In genomic region chr16:84103678-84104077, GRCh38 we compare ENCODE assay signal across 19 cellular contexts. TPM values are rescaled to one million over a fixed set of nuclear protein-coding genes. Genes with fewer than 3 reads are reported as not detected.
DNase-seq lines count a peak whose midpoint lies in the region; ATAC-seq and TF ChIP-seq lines count a peak whose summit lies in the region.
"Had no signal": no experiment of that assay in that cellular context is flagged by ENCODE, and none has a peak within 500 bp of the region (broad histone marks: within the 10 kb centered on the region; RNA-seq: fewer than 3 reads in every experiment).

No MANE protein-coding gene starts in this region.

- no peak for DNase-seq in activated CD8-positive, alpha-beta T cell treated with anti-CD3 and anti-CD28 coated beads for 36 hours
- DNase-seq in activated CD8-positive, alpha-beta T cell treated with anti-CD3 and anti-CD28 coated beads, Interleukin-2, amount 10 ng/mL, durations not matched to agents 7 days and 5 days, result no peak
- peak; percentile 66 for DNase-seq in mammary epithelial cell
- no peak for DNase-seq in left colon
- DNase-seq in thyroid gland, result peak; percentile 59 to 67
- DNase-seq in activated naive CD4-positive, alpha-beta T cell treated with anti-CD3 and anti-CD28 coated beads, Interleukin-2, amount 50 U/mL, for 72 hours (ENCODE audit: low spot score in 2 of 2), result no peak
- DNase-seq in activated CD4-positive, CD25-positive, alpha-beta regulatory T cell treated with anti-CD3 and anti-CD28 coated beads, Interleukin-2, amount 50 U/mL, for 72 hours, result no peak
- no peak for DNase-seq in NCI-H526 (lab: John Stamatoyannopoulos, UW)
- DNase-seq: 8988T; CD4-positive, alpha-beta T cell; mesendoderm; NCI-H2029; NCI-H524; right cardiac atrium; stimulated activated CD4-positive, alpha-beta T cell treated with anti-CD3 and anti-CD28 coated beads, Interleukin-1b, Interleukin-23, amount 100 ng/mL, for 48 hours had no signal

- H3K4me3 ChIP-seq in mammary epithelial cell (replicated peaks in 1 of 3; ENCODE audit: insufficient read depth in 1 of 3, low read depth in 2 of 3, low read length in 3 of 3), result no peak overlapping the region
- H3K4me3 ChIP-seq in thyroid gland (replicated peaks in 1 of 3), result no peak overlapping the region
- H3K4me3 ChIP-seq: GM23338 had no signal

- peak in 1 of 2 donors; percentile 4 for TF ChIP-seq POLR2A in thyroid gland (IDR thresholded peaks at IDR 0.05)

- ATAC-seq in activated CD8-positive, alpha-beta T cell treated with anti-CD3 and anti-CD28 coated beads for 36 hours, result no peak
- no peak for ATAC-seq in activated CD8-positive, alpha-beta T cell treated with anti-CD3 and anti-CD28 coated beads, Interleukin-2, amount 10 ng/mL, durations not matched to agents 7 days and 5 days
- peak; percentile 79 for ATAC-seq in left colon
- no peak for ATAC-seq in activated naive CD4-positive, alpha-beta T cell treated with anti-CD3 and anti-CD28 coated beads, Interleukin-2, amount 50 U/mL, for 72 hours
- ATAC-seq: GM23338, right cardiac atrium had no signal

- peaks cover 55% of the 10 kb centered on the region for H3K4me1 Mint-ChIP-seq in activated CD8-positive, alpha-beta T cell treated with anti-CD3 and anti-CD28 coated beads for 36 hours (ENCODE audit: low read depth)
- peaks cover 22% of the 10 kb centered on the region for H3K4me1 Mint-ChIP-seq in activated CD8-positive, alpha-beta T cell treated with anti-CD3 and anti-CD28 coated beads, Interleukin-2, amount 10 ng/mL, durations not matched to agents 7 days and 5 days (ENCODE audit: low read depth)

- CTCF ChIA-PET in activated CD8-positive, alpha-beta T cell treated with anti-CD3 and anti-CD28 coated beads for 36 hours (lab: Charles Lee), result interaction anchor here (0.6 to 2.8 kb wide), 4 partner anchors 13 to 71 kb away, joined by 3 to 16 read pairs (median 4); partner anchors contain the start of gene MBTPS1
- CTCF ChIA-PET in activated CD8-positive, alpha-beta T cell treated with anti-CD3 and anti-CD28 coated beads, Interleukin-2, amount 10 ng/mL, durations not matched to agents 7 days and 5 days (lab: Charles Lee), result interaction anchor here (1.2 to 2.1 kb wide), 2 partner anchors 72 to 83 kb away, joined by 5 read pairs; partner anchors contain the start of gene TAF1C
- CTCF ChIA-PET in mammary epithelial cell (lab: Charles Lee; ENCODE audit: low non-redundant PET), result no interaction called here

- peak overlapping the region; percentile 36 for H3K27ac Mint-ChIP-seq in activated CD8-positive, alpha-beta T cell treated with anti-CD3 and anti-CD28 coated beads for 36 hours
- H3K27ac Mint-ChIP-seq in activated CD8-positive, alpha-beta T cell treated with anti-CD3 and anti-CD28 coated beads, Interleukin-2, amount 10 ng/mL, durations not matched to agents 7 days and 5 days, result no peak overlapping the region
- no peak overlapping the region for H3K27ac Mint-ChIP-seq in activated naive CD4-positive, alpha-beta T cell treated with anti-CD3 and anti-CD28 coated beads, Interleukin-2, amount 50 U/mL, for 72 hours
- H3K27ac Mint-ChIP-seq: CD4-positive, alpha-beta T cell; GM23338 had no signal

- peak overlapping the region; percentile 21 for H3K4me2 ChIP-seq in mammary epithelial cell (ENCODE audit: insufficient read depth, low read depth, low read length)
- H3K4me2 ChIP-seq: GM23338 had no signal

- H2AFZ ChIP-seq in mammary epithelial cell (ENCODE audit: low read depth, low read length), result no peak overlapping the region
- H2AFZ ChIP-seq: GM23338 had no signal

- H3K9ac ChIP-seq in mammary epithelial cell (ENCODE audit: insufficient read depth, low read length), result no peak overlapping the region

- H3K27ac ChIP-seq in mammary epithelial cell (ENCODE audit: insufficient read depth, low read depth, low read length) (no peak overlapping the region), thyroid gland (peak overlapping the region; percentile 34 to 67 (median 64))
- H3K27ac ChIP-seq: VCaP had no signal

- no peaks in the 10 kb centered on the region for H3K27me3 ChIP-seq in mammary epithelial cell (ENCODE audit: insufficient read depth, low read length)
- H3K27me3 ChIP-seq in thyroid gland, result no peaks in the 10 kb centered on the region

- BruUV-seq in mammary epithelial cell (replicated peaks; lab: Mats Ljungman, UMichigan), result no TSS peak

- H3K27me3 Mint-ChIP-seq in activated CD8-positive, alpha-beta T cell treated with anti-CD3 and anti-CD28 coated beads for 36 hours, result no peaks in the 10 kb centered on the region
- H3K27me3 Mint-ChIP-seq in activated CD8-positive, alpha-beta T cell treated with anti-CD3 and anti-CD28 coated beads, Interleukin-2, amount 10 ng/mL, durations not matched to agents 7 days and 5 days (ENCODE audit: low read depth), result no peaks in the 10 kb centered on the region
- H3K27me3 Mint-ChIP-seq: CD4-positive, alpha-beta T cell had no signal

- H4K20me1 ChIP-seq in mammary epithelial cell (ENCODE audit: insufficient read depth, low read length), result peaks cover 2% of the 10 kb centered on the region

- peaks cover 12% of the 10 kb centered on the region for H3K36me3 Mint-ChIP-seq in activated CD8-positive, alpha-beta T cell treated with anti-CD3 and anti-CD28 coated beads for 36 hours (ENCODE audit: low read depth)
- peaks cover 13% of the 10 kb centered on the region for H3K36me3 Mint-ChIP-seq in activated CD8-positive, alpha-beta T cell treated with anti-CD3 and anti-CD28 coated beads, Interleukin-2, amount 10 ng/mL, durations not matched to agents 7 days and 5 days (ENCODE audit: low read depth)
- H3K36me3 Mint-ChIP-seq in activated naive CD4-positive, alpha-beta T cell treated with anti-CD3 and anti-CD28 coated beads, Interleukin-2, amount 50 U/mL, for 72 hours, result peaks cover 0 to 6% of the 10 kb centered on the region in 2 donors

- dilution Hi-C loops in mammary epithelial cell (cut with HindIII; ENCODE audit: low sequenced_read_pairs), result no loop called here

- WGBS in mammary epithelial cell (ENCODE audit: low coverage, missing lambda C conversion rate), result 56% methylated on average over 5 of the region's 5 CpGs
- 19 to 36% methylated on average over 5 of the region's 5 CpGs for WGBS in thyroid gland, 2 donors

- peaks cover 4% of the 10 kb centered on the region for H3K36me3 ChIP-seq in mammary epithelial cell (ENCODE audit: insufficient read depth, low read length)
- H3K36me3 ChIP-seq in thyroid gland, result no peaks in the 10 kb centered on the region

- peaks cover 14% of the 10 kb centered on the region for H3K4me1 ChIP-seq in mammary epithelial cell (ENCODE audit: insufficient read depth, low read length)
- H3K4me1 ChIP-seq in thyroid gland, result peaks cover 37 to 41% of the 10 kb centered on the region in 2 donors

- no peak for TF ChIP-seq CTCF in activated CD8-positive, alpha-beta T cell treated with anti-CD3 and anti-CD28 coated beads for 36 hours (IDR thresholded peaks at IDR 0.05)
- no peak for TF ChIP-seq CTCF in mammary epithelial cell (conservative IDR thresholded peaks at IDR 0.05 in 1 of 2, IDR thresholded peaks at IDR 0.05 in 1 of 2; ENCODE audit: extremely low read depth in 1 of 2, insufficient read depth in 1 of 2, low read depth in 1 of 2, low read length in 2 of 2)
- no peak for TF ChIP-seq CTCF in thyroid gland (IDR thresholded peaks at IDR 0.05)

- no peaks in the 10 kb centered on the region for H3K9me3 Mint-ChIP-seq in activated CD8-positive, alpha-beta T cell treated with anti-CD3 and anti-CD28 coated beads for 36 hours
- no peaks in the 10 kb centered on the region for H3K9me3 Mint-ChIP-seq in activated CD8-positive, alpha-beta T cell treated with anti-CD3 and anti-CD28 coated beads, Interleukin-2, amount 10 ng/mL, durations not matched to agents 7 days and 5 days (ENCODE audit: insufficient read depth)
- H3K9me3 Mint-ChIP-seq in activated naive CD4-positive, alpha-beta T cell treated with anti-CD3 and anti-CD28 coated beads, Interleukin-2, amount 50 U/mL, for 72 hours, result no peaks in the 10 kb centered on the region
- H3K9me3 Mint-ChIP-seq: brain; CD4-positive, alpha-beta T cell; GM23338; neural crest cell had no signal

- H3K9me3 ChIP-seq in mammary epithelial cell (replicated peaks; ENCODE audit: insufficient read depth, low read length) (no peaks in the 10 kb centered on the region), thyroid gland (no peaks in the 10 kb centered on the region)

- in situ Hi-C loops in mammary epithelial cell (cut with MboI; ENCODE audit: low sequenced_read_pairs in 2 of 2), result no loop called here

- intact Hi-C loops in activated CD8-positive, alpha-beta T cell treated with anti-CD3 and anti-CD28 coated beads for 36 hours (cut with micrococcal nuclease), result no loop called here
- intact Hi-C loops in mammary epithelial cell (cut with micrococcal nuclease), result no loop called here
- intact Hi-C loops in left colon (cut with DNase I, micrococcal nuclease), result no loop called here
- intact Hi-C loops in thyroid gland (cut with DNase I), result no loop called here

- H3K79me2 ChIP-seq in mammary epithelial cell (ENCODE audit: insufficient read depth, low read length), result peaks cover 84% of the 10 kb centered on the region

- H3K4me3 Mint-ChIP-seq in activated CD8-positive, alpha-beta T cell treated with anti-CD3 and anti-CD28 coated beads for 36 hours, result no peak overlapping the region
- H3K4me3 Mint-ChIP-seq in activated CD8-positive, alpha-beta T cell treated with anti-CD3 and anti-CD28 coated beads, Interleukin-2, amount 10 ng/mL, durations not matched to agents 7 days and 5 days, result no peak overlapping the region
- H3K4me3 Mint-ChIP-seq: brain; CD4-positive, alpha-beta T cell; GM23338; neural crest cell had no signal

- POLR2A ChIA-PET in activated CD8-positive, alpha-beta T cell treated with anti-CD3 and anti-CD28 coated beads for 36 hours (lab: Charles Lee), result interaction anchor here (1.6 to 4.0 kb wide), 2 partner anchors 12 to 15 kb away, joined by 3 to 25 read pairs; partner anchors contain the start of gene MBTPS1
- POLR2A ChIA-PET in activated CD8-positive, alpha-beta T cell treated with anti-CD3 and anti-CD28 coated beads, Interleukin-2, amount 10 ng/mL, durations not matched to agents 7 days and 5 days (lab: Charles Lee), result interaction anchor here (0.8 kb wide), 1 partner anchor 74 kb away, joined by 4 read pairs; no protein-coding TSS in a partner anchor

RNA-seq across cellular contexts. Expression of gene MBTPS1, which starts 13.1 kb away (rescaled TPM):
- 10 to 100 TPM; 31.5 to 31.7 TPM for total RNA-seq in activated CD8-positive, alpha-beta T cell treated with anti-CD3 and anti-CD28 coated beads for 36 hours
- total RNA-seq in activated CD8-positive, alpha-beta T cell treated with anti-CD3 and anti-CD28 coated beads, Interleukin-2, amount 10 ng/mL, durations not matched to agents 7 days and 5 days, result 10 to 100 TPM; 49.3 to 52.7 TPM
- 100 to 1,000 TPM in 1 of 2 donors, 10 to 100 TPM in 1; 65.0 to 101 TPM for total RNA-seq in mammary epithelial cell
- polyA plus RNA-seq in mammary epithelial cell, result 48.8 TPM
- 146 TPM for polyA minus RNA-seq in mammary epithelial cell
- total RNA-seq in left colon, result 10 to 100 TPM; 68.5 to 73.8 TPM
- total RNA-seq in thyroid gland, result 100 to 1,000 TPM; 126 to 185 (median 166) TPM
- total RNA-seq in activated naive CD4-positive, alpha-beta T cell treated with anti-CD3 and anti-CD28 coated beads, Interleukin-2, amount 50 U/mL, for 72 hours, result 10 to 100 TPM; 39.9 to 41.1 TPM

RNA-seq across cellular contexts. Expression of gene HSDL1, which starts 41.3 kb away (rescaled TPM):
- total RNA-seq in activated CD8-positive, alpha-beta T cell treated with anti-CD3 and anti-CD28 coated beads for 36 hours, result 10 to 100 TPM; 11.1 to 11.8 TPM
- total RNA-seq in activated CD8-positive, alpha-beta T cell treated with anti-CD3 and anti-CD28 coated beads, Interleukin-2, amount 10 ng/mL, durations not matched to agents 7 days and 5 days, result 10 to 100 TPM; 10.4 to 12.3 TPM
- 10 to 100 TPM; 14.5 to 15.5 TPM for total RNA-seq in mammary epithelial cell
- polyA plus RNA-seq in mammary epithelial cell, result 10.5 TPM
- 28.5 TPM for polyA minus RNA-seq in mammary epithelial cell
- total RNA-seq in left colon, result 10 to 100 TPM; 11.5 to 13.2 TPM
- total RNA-seq in thyroid gland, result 10 to 100 TPM; 37.2 to 82.9 (median 59.5) TPM
- 10 to 100 TPM; 11.2 to 11.8 TPM for total RNA-seq in activated naive CD4-positive, alpha-beta T cell treated with anti-CD3 and anti-CD28 coated beads, Interleukin-2, amount 50 U/mL, for 72 hours

RNA-seq across cellular contexts. Expression of gene DNAAF1, which starts 41.4 kb away (rescaled TPM):
- not detected for total RNA-seq in activated CD8-positive, alpha-beta T cell treated with anti-CD3 and anti-CD28 coated beads for 36 hours
- not detected for total RNA-seq in activated CD8-positive, alpha-beta T cell treated with anti-CD3 and anti-CD28 coated beads, Interleukin-2, amount 10 ng/mL, durations not matched to agents 7 days and 5 days
- total RNA-seq in mammary epithelial cell, result under 1 TPM; 0.16 to 0.17 TPM
- not detected for polyA plus RNA-seq in mammary epithelial cell
- polyA minus RNA-seq in mammary epithelial cell, result not detected
- total RNA-seq in left colon, result under 1 TPM; 0.09 to 0.34 TPM
- total RNA-seq in thyroid gland, result 10 to 100 TPM in 1 of 4 donors, 1 to 10 TPM in 3; 1.5 to 11.2 (median 2.8) TPM
- not detected for total RNA-seq in activated naive CD4-positive, alpha-beta T cell treated with anti-CD3 and anti-CD28 coated beads, Interleukin-2, amount 50 U/mL, for 72 hours
- total RNA-seq: CD4-positive, alpha-beta T cell had no signal

Comparison
In these comparisons a context has a peak if more than half of its experiments do, and no peak if none do; other contexts are left out.
1. DNase-seq: peak in mammary epithelial cell (single experiment) and thyroid gland (2 of 2); none in activated CD8-positive, alpha-beta T cell treated with anti-CD3 and anti-CD28 coated beads for 36 hours (single experiment), activated CD8-positive, alpha-beta T cell treated with anti-CD3 and anti-CD28 coated beads, Interleukin-2, amount 10 ng/mL, durations not matched to agents 7 days and 5 days (single experiment), left colon (0 of 2), activated naive CD4-positive, alpha-beta T cell treated with anti-CD3 and anti-CD28 coated beads, Interleukin-2, amount 50 U/mL, for 72 hours (0 of 2), activated CD4-positive, CD25-positive, alpha-beta regulatory T cell treated with anti-CD3 and anti-CD28 coated beads, Interleukin-2, amount 50 U/mL, for 72 hours (single experiment) and NCI-H526 (0 of 2).